ENCODE assay signal across 1 cellular context in genomic region chr6:44298055-44298803, GRCh38.
TF ChIP-seq lines count a peak whose summit lies in the region.

No MANE protein-coding gene starts in this region.

TF ChIP-seq in H1, 55 proteins besides CTCF, POLR2A, EP300 and RAD21:
- no peak for TF ChIP-seq CBX8 (IDR thresholded peaks at IDR 0.05; ENCODE audit: borderline replicate concordance, low read depth, low read length)
- no peak for TF ChIP-seq CHD2 (IDR thresholded peaks at IDR 0.05; ENCODE audit: low read length)
- TF ChIP-seq ASH2L (IDR thresholded peaks at IDR 0.05; ENCODE audit: low read length) = no peak
- TF ChIP-seq ZNF274 (IDR thresholded peaks at IDR 0.05; ENCODE audit: borderline replicate concordance, extremely low read depth, low read length) = no peak
- TF ChIP-seq RBBP5 (IDR thresholded peaks at IDR 0.05; ENCODE audit: borderline replicate concordance, low read depth, low read length) = no peak
- no peak for TF ChIP-seq TCF12 (IDR thresholded peaks at IDR 0.05; ENCODE audit: low read depth, low read length)
- no peak for TF ChIP-seq HDAC6 (IDR thresholded peaks at IDR 0.05; ENCODE audit: low read depth, low read length)
- TF ChIP-seq KDM5A (IDR thresholded peaks at IDR 0.05; ENCODE audit: low read length) = no peak
- no peak for TF ChIP-seq CBX5 (IDR thresholded peaks at IDR 0.05; ENCODE audit: low read depth, low read length)
- TF ChIP-seq RFX5 (IDR thresholded peaks at IDR 0.05; ENCODE audit: borderline replicate concordance, low read depth, low read length) = no peak
